In genomic region chr17:46181316-46181715, GRCh38 we compare ENCODE assay signal across 1 cellular context.
TF ChIP-seq lines count a peak whose summit lies in the region.

No MANE protein-coding gene starts in this region.

TF ChIP-seq in GM12878, 131 proteins besides CTCF, POLR2A, EP300 and RAD21:
- TF ChIP-seq, protein P1, sequence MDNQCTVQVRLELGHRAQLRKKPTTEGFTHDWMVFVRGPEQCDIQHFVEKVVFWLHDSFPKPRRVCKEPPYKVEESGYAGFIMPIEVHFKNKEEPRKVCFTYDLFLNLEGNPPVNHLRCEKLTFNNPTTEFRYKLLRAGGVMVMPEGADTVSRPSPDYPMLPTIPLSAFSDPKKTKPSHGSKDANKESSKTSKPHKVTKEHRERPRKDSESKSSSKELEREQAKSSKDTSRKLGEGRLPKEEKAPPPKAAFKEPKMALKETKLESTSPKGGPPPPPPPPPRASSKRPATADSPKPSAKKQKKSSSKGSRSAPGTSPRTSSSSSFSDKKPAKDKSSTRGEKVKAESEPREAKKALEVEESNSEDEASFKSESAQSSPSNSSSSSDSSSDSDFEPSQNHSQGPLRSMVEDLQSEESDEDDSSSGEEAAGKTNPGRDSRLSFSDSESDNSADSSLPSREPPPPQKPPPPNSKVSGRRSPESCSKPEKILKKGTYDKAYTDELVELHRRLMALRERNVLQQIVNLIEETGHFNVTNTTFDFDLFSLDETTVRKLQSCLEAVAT (IDR thresholded peaks at IDR 0.05): peak; percentile 53; the same call in 1 of the 2 replicates
